In the genomic region with DNA sequence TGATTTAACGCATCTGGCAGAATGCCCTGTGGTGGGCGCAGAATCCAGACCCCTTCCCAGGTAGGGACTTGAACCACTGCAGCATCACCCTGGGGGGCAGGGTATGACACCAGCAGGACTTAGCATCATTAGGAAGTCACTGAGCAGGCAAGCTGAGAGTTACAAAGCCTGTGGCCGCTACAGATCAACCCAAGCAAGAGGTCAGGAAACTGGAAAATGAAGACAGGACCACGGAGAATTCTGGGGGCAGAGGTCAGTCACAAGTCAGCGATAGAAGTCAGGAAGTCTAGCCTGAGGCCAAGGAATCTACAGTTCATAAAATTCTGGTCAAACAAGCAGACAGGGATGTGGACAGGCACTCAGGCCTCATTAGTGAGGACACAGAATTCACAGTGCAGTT, we compare ENCODE assay signal across 1 cellular context.
TF ChIP-seq lines count a peak whose summit lies in the region.

No MANE protein-coding gene starts in this region.

TF ChIP-seq in IMR-90, 13 proteins besides CTCF, POLR2A, EP300 and RAD21:
- TF ChIP-seq MXI1 (IDR thresholded peaks at IDR 0.05; ENCODE audit: borderline replicate concordance, low read depth, low read length) (no peak), NFE2L2 (IDR thresholded peaks at IDR 0.05; ENCODE audit: low read depth, low read length) (no peak), CEBPB (IDR thresholded peaks at IDR 0.05; ENCODE audit: low read depth, low read length) (no peak), CHD1 (IDR thresholded peaks at IDR 0.05; ENCODE audit: low read depth, low read length) (no peak), RFX5 (IDR thresholded peaks at IDR 0.05; ENCODE audit: low read depth, low read length) (no peak), RCOR1 (IDR thresholded peaks at IDR 0.05; ENCODE audit: insufficient replicate concordance, low read length) (no peak), SMC3 (IDR thresholded peaks at IDR 0.05; ENCODE audit: low read depth, low read length) (no peak), MAFK (IDR thresholded peaks at IDR 0.05; ENCODE audit: low read depth, low read length) (no peak), MAZ (IDR thresholded peaks at IDR 0.05; ENCODE audit: borderline replicate concordance, low read depth, low read length) (no peak), FOS (IDR thresholded peaks at IDR 0.05; ENCODE audit: low read depth, low read length) (no peak)
- TF ChIP-seq, protein P1, sequence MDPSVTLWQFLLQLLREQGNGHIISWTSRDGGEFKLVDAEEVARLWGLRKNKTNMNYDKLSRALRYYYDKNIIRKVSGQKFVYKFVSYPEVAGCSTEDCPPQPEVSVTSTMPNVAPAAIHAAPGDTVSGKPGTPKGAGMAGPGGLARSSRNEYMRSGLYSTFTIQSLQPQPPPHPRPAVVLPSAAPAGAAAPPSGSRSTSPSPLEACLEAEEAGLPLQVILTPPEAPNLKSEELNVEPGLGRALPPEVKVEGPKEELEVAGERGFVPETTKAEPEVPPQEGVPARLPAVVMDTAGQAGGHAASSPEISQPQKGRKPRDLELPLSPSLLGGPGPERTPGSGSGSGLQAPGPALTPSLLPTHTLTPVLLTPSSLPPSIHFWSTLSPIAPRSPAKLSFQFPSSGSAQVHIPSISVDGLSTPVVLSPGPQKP (IDR thresholded peaks at IDR 0.05; ENCODE audit: borderline replicate concordance, low read depth, low read length): no peak
- TF ChIP-seq, protein P2, sequence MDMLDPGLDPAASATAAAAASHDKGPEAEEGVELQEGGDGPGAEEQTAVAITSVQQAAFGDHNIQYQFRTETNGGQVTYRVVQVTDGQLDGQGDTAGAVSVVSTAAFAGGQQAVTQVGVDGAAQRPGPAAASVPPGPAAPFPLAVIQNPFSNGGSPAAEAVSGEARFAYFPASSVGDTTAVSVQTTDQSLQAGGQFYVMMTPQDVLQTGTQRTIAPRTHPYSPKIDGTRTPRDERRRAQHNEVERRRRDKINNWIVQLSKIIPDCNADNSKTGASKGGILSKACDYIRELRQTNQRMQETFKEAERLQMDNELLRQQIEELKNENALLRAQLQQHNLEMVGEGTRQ (IDR thresholded peaks at IDR 0.05; ENCODE audit: low read depth, low read length): no peak
